ENCODE assay signal across 8 cellular contexts in genomic region chr5:95846554-95847260, GRCh38. TPM values are rescaled to one million over a fixed set of nuclear protein-coding genes. Genes with fewer than 3 reads are reported as not detected.
DNase-seq lines count a peak whose midpoint lies in the region; ATAC-seq and TF ChIP-seq lines count a peak whose summit lies in the region.

No MANE protein-coding gene starts in this region.

- H3K27me3 ChIP-seq in HAP-1 (ENCODE audit: low read depth), result no peaks in the 10 kb centered on the region; the same call in 1 of the 2 replicates
- H3K27me3 ChIP-seq in adrenal gland, result no peaks in the 10 kb centered on the region
- no peaks in the 10 kb centered on the region for H3K27me3 ChIP-seq in heart right ventricle

- in situ Hi-C loops in HAP-1 (cut with MboI; ENCODE audit: low sequenced_read_pairs), result loop anchor here (5.0 to 10.0 kb wide), 2 partner anchors 64 to 212 kb away; no protein-coding TSS in a partner anchor

- peak; percentile 56 to 84 (median 72) for ATAC-seq in heart right ventricle

- TF ChIP-seq POLR2A in adrenal gland (IDR thresholded peaks at IDR 0.05), result no peak

- H3K9me3 ChIP-seq in HAP-1, result no peaks in the 10 kb centered on the region
- no peaks in the 10 kb centered on the region for H3K9me3 ChIP-seq in adrenal gland (replicated peaks in 1 of 3)
- H3K9me3 ChIP-seq in heart right ventricle, result no peaks in the 10 kb centered on the region

- H3K4me1 ChIP-seq in HAP-1 (no peaks in the 10 kb centered on the region), adrenal gland (replicated peaks in 1 of 2) (peaks cover 9 to 36% of the 10 kb centered on the region in 2 donors), heart right ventricle (peaks cover 0 to 41% (median 12%) of the 10 kb centered on the region in 9 donors)

- H3K36me3 ChIP-seq in HAP-1 (replicated peaks), result no peaks in the 10 kb centered on the region
- no peaks in the 10 kb centered on the region for H3K36me3 ChIP-seq in adrenal gland (replicated peaks in 1 of 2)
- H3K36me3 ChIP-seq in heart right ventricle, result no peaks in the 10 kb centered on the region

- DNase-seq in HAP-1 (ENCODE audit: low spot score in 2 of 2), result peak; percentile 71 to 78
- DNase-seq in MV-4-11 (lab: John Stamatoyannopoulos, UW), result peak; percentile 47
- peak; percentile 26 to 71 (median 55) for DNase-seq in T-helper 1 cell
- DNase-seq in adrenal gland, result peak; percentile 62 to 89 (median 71)
- peak in 1 of 2 donors; percentile 71 for DNase-seq in heart right ventricle
- DNase-seq in retinal pigment epithelial cell (ENCODE audit: low read depth), result no peak
- no peak for DNase-seq in cortex of kidney (lab: John Stamatoyannopoulos, UW)

- intact Hi-C loops in adrenal gland (cut with DNase I) (no loop called here), heart right ventricle (cut with DNase I) (loop anchor here (1.0 to 10.0 kb wide), 12 partner anchors 64 to 292 kb away; partner anchors contain the start of genes ARSK (in 2 of the 10), SKIC3 (in 2 of the 10), RFESD (in 1 of the 10) and RHOBTB3 (in 1 of the 10))

- H3K4me3 ChIP-seq in HAP-1, result no peak overlapping the region
- no peak overlapping the region for H3K4me3 ChIP-seq in adrenal gland
- no peak overlapping the region for H3K4me3 ChIP-seq in heart right ventricle
- no peak overlapping the region for H3K4me3 ChIP-seq in retinal pigment epithelial cell (ENCODE audit: low read length)

- H3K27ac ChIP-seq in adrenal gland, result no peak overlapping the region
- no peak overlapping the region for H3K27ac ChIP-seq in heart right ventricle

- 64 to 77% (median 76%) methylated on average over 7 of the region's 7 CpGs for WGBS in adrenal gland, 4 donors
- 75% methylated on average over 7 of the region's 7 CpGs for WGBS in heart right ventricle, 2 donors

- TF ChIP-seq CTCF in GM12872 (IDR thresholded peaks at IDR 0.05; ENCODE audit: insufficient read depth, low read depth, low read length), result peak; percentile 93
- TF ChIP-seq CTCF in adrenal gland (IDR thresholded peaks at IDR 0.05), result peak; percentile 88 to 97 (median 96)
- TF ChIP-seq CTCF in heart right ventricle (IDR thresholded peaks at IDR 0.05), result peak; percentile 92 to 98 (median 96)
- TF ChIP-seq CTCF in retinal pigment epithelial cell (conservative IDR thresholded peaks at IDR 0.05; ENCODE audit: low read depth, low read length), result peak; percentile 94

RNA-seq across cellular contexts. Expression of gene GLRX, which starts 24.2 kb away (rescaled TPM):
- total RNA-seq in adrenal gland, result 100 to 1,000 TPM in 6 of 8 donors, 10 to 100 TPM in 2; 68.1 to 236 (median 136) TPM
- 100 to 1,000 TPM in 1 of 3 donors, 10 to 100 TPM in 2; 84.8 to 279 (median 85.2) TPM for polyA plus RNA-seq in adrenal gland
- 100 to 1,000 TPM in 7 of 10 donors, 10 to 100 TPM in 3; 68.7 to 156 (median 111) TPM for total RNA-seq in heart right ventricle
- polyA plus RNA-seq in heart right ventricle, result 100 to 1,000 TPM in 1 of 2 donors, 10 to 100 TPM in 1; 51.6 to 116 TPM

Comparison
In these comparisons a context has a peak if more than half of its experiments do, and no peak if none do; other contexts are left out.
1. DNase-seq: peak in HAP-1 (2 of 2), MV-4-11 (single experiment), T-helper 1 cell (5 of 5) and adrenal gland (7 of 7); none in retinal pigment epithelial cell (single experiment) and cortex of kidney (single experiment).
2. intact Hi-C loops: an anchor here in heart right ventricle (1.0 to 10.0 kb wide); none called in adrenal gland.
3. Peak in every context shown above with its lines, with median percentiles within 50 percentile points of each other: CTCF ChIP-seq.